8 cellular contexts compared by ENCODE assay signal in genomic region chr1:160768295-160768657, GRCh38. TPM values are rescaled to one million over a fixed set of nuclear protein-coding genes. Genes with fewer than 3 reads are reported as not detected.
DNase-seq lines count a peak whose midpoint lies in the region; ATAC-seq and TF ChIP-seq lines count a peak whose summit lies in the region.

No MANE protein-coding gene starts in this region.

- H3K4me3 Mint-ChIP-seq in CD4-positive, alpha-beta memory T cell: peak overlapping the region; percentile 83 to 93 (median 88)
- H3K4me3 Mint-ChIP-seq in nephron progenitor cell: no peak overlapping the region

- POLR2A ChIA-PET in CD4-positive, alpha-beta memory T cell (lab: Charles Lee; ENCODE audit: partially characterized antibody): interaction anchor here (0.8 to 5.0 kb wide), 25 partner anchors 9 to 277 kb away, joined by 3 to 39 read pairs (median 4); partner anchors contain the start of genes CD48, LY9 and SLAMF1

- intact Hi-C loops in CD4-positive, alpha-beta memory T cell (cut with micrococcal nuclease): loop anchor here (1.0 to 5.0 kb wide), 7 partner anchors 19 to 224 kb away; no protein-coding TSS in a partner anchor
- intact Hi-C loops in esophagus muscularis mucosa (cut with DNase I): no loop called here

- H3K9me3 Mint-ChIP-seq in CD4-positive, alpha-beta memory T cell: no peaks in the 10 kb centered on the region
- H3K9me3 Mint-ChIP-seq in nephron progenitor cell: peaks cover 5% of the 10 kb centered on the region

- peak overlapping the region; percentile 93 to 99 (median 97) for H3K27ac Mint-ChIP-seq in CD4-positive, alpha-beta memory T cell
- no peak overlapping the region for H3K27ac Mint-ChIP-seq in nephron progenitor cell

- no peaks in the 10 kb centered on the region for H3K27me3 Mint-ChIP-seq in CD4-positive, alpha-beta memory T cell
- H3K27me3 Mint-ChIP-seq in nephron progenitor cell (ENCODE audit: low read depth, poor library complexity): peaks cover 6% of the 10 kb centered on the region

- no peak for TF ChIP-seq EP300 in esophagus muscularis mucosa (IDR thresholded peaks at IDR 0.05)

- H3K36me3 Mint-ChIP-seq in CD4-positive, alpha-beta memory T cell: peaks cover 0 to 3% of the 10 kb centered on the region in 2 donors
- H3K36me3 Mint-ChIP-seq in nephron progenitor cell (ENCODE audit: low read depth): no peaks in the 10 kb centered on the region

- peak overlapping the region; percentile 45 to 57 for H3K4me3 ChIP-seq in CD4-positive, alpha-beta memory T cell (ENCODE audit: low read length in 2 of 2)
- H3K4me3 ChIP-seq in WI38 (ENCODE audit: low read depth, low read length) (0 out of 2 replicates have a peak overlapping the region, but pooled peaks have one; percentile 2), choroid plexus epithelial cell (ENCODE audit: low read depth, low read length) (no peak overlapping the region), esophagus muscularis mucosa (no peak overlapping the region)

- no peaks in the 10 kb centered on the region for H3K27me3 ChIP-seq in CD4-positive, alpha-beta memory T cell (ENCODE audit: insufficient read depth, low read length)
- no peaks in the 10 kb centered on the region for H3K27me3 ChIP-seq in esophagus muscularis mucosa

- H3K4me1 Mint-ChIP-seq in CD4-positive, alpha-beta memory T cell: peaks cover 16 to 24% (median 19%) of the 10 kb centered on the region in 4 donors
- peaks cover 11% of the 10 kb centered on the region for H3K4me1 Mint-ChIP-seq in nephron progenitor cell

- peaks cover 18% of the 10 kb centered on the region for H3K4me1 ChIP-seq in CD4-positive, alpha-beta memory T cell (ENCODE audit: insufficient read depth, low read length)
- H3K4me1 ChIP-seq in esophagus muscularis mucosa: no peaks in the 10 kb centered on the region

- CTCF ChIA-PET in CD4-positive, alpha-beta memory T cell (lab: Charles Lee; ENCODE audit: partially characterized antibody): interaction anchor here (0.7 to 10.0 kb wide), 62 partner anchors 9 to 349 kb away, joined by 3 to 310 read pairs (median 5); partner anchors contain the start of genes CD48, ITLN2, LY9 and SLAMF7

- no peaks in the 10 kb centered on the region for H3K9me3 ChIP-seq in CD4-positive, alpha-beta memory T cell (ENCODE audit: control insufficient read depth in 1 of 2, low read length in 2 of 2)
- no peaks in the 10 kb centered on the region for H3K9me3 ChIP-seq in esophagus muscularis mucosa

- peak overlapping the region; percentile 68 for H3K27ac ChIP-seq in CD4-positive, alpha-beta memory T cell (ENCODE audit: low read depth, low read length)
- H3K27ac ChIP-seq in esophagus muscularis mucosa (replicated peaks in 1 of 4): no peak overlapping the region

- peak; percentile 70 for ATAC-seq in GM19467 (IDR thresholded peaks at IDR 0.05; ENCODE audit: unreplicated experiment)

- TF ChIP-seq POLR2A in esophagus muscularis mucosa (IDR thresholded peaks at IDR 0.05; ENCODE audit: low read depth): no peak

- DNase-seq in CD4-positive, alpha-beta memory T cell: peak; percentile 83 to 87 (median 84)
- DNase-seq in HPDE6-E6E7 (ENCODE audit: extremely low spot score) (peak; percentile 28), choroid plexus epithelial cell (ENCODE audit: low read depth) (peak; percentile 42), nephron progenitor cell (no peak), esophagus muscularis mucosa (ENCODE audit: extremely low spot score) (no peak), NCI-H146 treated with DMSO at 0.1 percent for 48 hours (lab: John Stamatoyannopoulos, UW; ENCODE audit: unreplicated experiment) (no peak)

- no peaks in the 10 kb centered on the region for H3K36me3 ChIP-seq in CD4-positive, alpha-beta memory T cell (ENCODE audit: insufficient read depth, low read length)
- no peaks in the 10 kb centered on the region for H3K36me3 ChIP-seq in esophagus muscularis mucosa

- TF ChIP-seq CTCF in WI38 (IDR thresholded peaks at IDR 0.05; ENCODE audit: low read depth, low read length) (0 out of 2 replicates have a peak, but pooled peaks have one; percentile 16), choroid plexus epithelial cell (conservative IDR thresholded peaks at IDR 0.05; ENCODE audit: low read depth, low read length) (peak; percentile 67), nephron progenitor cell (IDR thresholded peaks at IDR 0.05) (peak; percentile 22), esophagus muscularis mucosa (IDR thresholded peaks at IDR 0.05) (peak in 1 of 3 experiments; percentile 29)

RNA-seq across cellular contexts. Expression of gene LY9, which starts 27.7 kb away (rescaled TPM):
- 100 to 1,000 TPM; 131 to 136 TPM for total RNA-seq in CD4-positive, alpha-beta memory T cell
- polyA plus RNA-seq in CD4-positive, alpha-beta memory T cell: 100 to 1,000 TPM; 163 to 211 TPM
- under 1 TPM in 2 of 4 donors, not detected in 2; 0.26 to 0.66 TPM for total RNA-seq in esophagus muscularis mucosa

RNA-seq across cellular contexts. Expression of gene SLAMF7, which starts 29.2 kb away (rescaled TPM):
- 1 to 10 TPM; 8.1 to 8.2 TPM for total RNA-seq in CD4-positive, alpha-beta memory T cell
- polyA plus RNA-seq in CD4-positive, alpha-beta memory T cell: 1 to 10 TPM; 2.8 TPM
- 1 to 10 TPM in 1 of 4 donors, under 1 TPM in 3; 0.06 to 1.3 (median 0.47) TPM for total RNA-seq in esophagus muscularis mucosa

RNA-seq across cellular contexts. Expression of gene CD48, which starts 56.7 kb away (rescaled TPM):
- 100 to 1,000 TPM; 301 to 329 TPM for total RNA-seq in CD4-positive, alpha-beta memory T cell
- 100 to 1,000 TPM; 228 to 246 TPM for polyA plus RNA-seq in CD4-positive, alpha-beta memory T cell
- 10 to 100 TPM in 1 of 4 donors, 1 to 10 TPM in 3; 1.1 to 14.6 (median 2.6) TPM for total RNA-seq in esophagus muscularis mucosa

Comparison
In these comparisons a context has a peak if more than half of its experiments do, and no peak if none do; other contexts are left out.
1. DNase-seq: peak in CD4-positive, alpha-beta memory T cell (5 of 5), HPDE6-E6E7 (single experiment) and choroid plexus epithelial cell (single experiment); none in nephron progenitor cell (single experiment), esophagus muscularis mucosa (single experiment) and NCI-H146 treated with DMSO at 0.1 percent for 48 hours (single experiment).
2. H3K4me3 ChIP-seq: peak in CD4-positive, alpha-beta memory T cell (2 of 2) and WI38 (single experiment); none in choroid plexus epithelial cell (single experiment) and esophagus muscularis mucosa (0 of 4).
3. RNA of gene LY9, which starts 27.7 kb away (total RNA-seq): 131 to 136 TPM in CD4-positive, alpha-beta memory T cell; 0.26 to 0.66 TPM in esophagus muscularis mucosa; every median in the first group is over 10 times any median in the second.
4. RNA of gene CD48, which starts 56.7 kb away (total RNA-seq): 301 to 329 TPM in CD4-positive, alpha-beta memory T cell; 1.1 to 14.6 TPM in esophagus muscularis mucosa; every median in the first group is over 10 times any median in the second.